11 cellular contexts compared by ENCODE assay signal in the genomic region with DNA sequence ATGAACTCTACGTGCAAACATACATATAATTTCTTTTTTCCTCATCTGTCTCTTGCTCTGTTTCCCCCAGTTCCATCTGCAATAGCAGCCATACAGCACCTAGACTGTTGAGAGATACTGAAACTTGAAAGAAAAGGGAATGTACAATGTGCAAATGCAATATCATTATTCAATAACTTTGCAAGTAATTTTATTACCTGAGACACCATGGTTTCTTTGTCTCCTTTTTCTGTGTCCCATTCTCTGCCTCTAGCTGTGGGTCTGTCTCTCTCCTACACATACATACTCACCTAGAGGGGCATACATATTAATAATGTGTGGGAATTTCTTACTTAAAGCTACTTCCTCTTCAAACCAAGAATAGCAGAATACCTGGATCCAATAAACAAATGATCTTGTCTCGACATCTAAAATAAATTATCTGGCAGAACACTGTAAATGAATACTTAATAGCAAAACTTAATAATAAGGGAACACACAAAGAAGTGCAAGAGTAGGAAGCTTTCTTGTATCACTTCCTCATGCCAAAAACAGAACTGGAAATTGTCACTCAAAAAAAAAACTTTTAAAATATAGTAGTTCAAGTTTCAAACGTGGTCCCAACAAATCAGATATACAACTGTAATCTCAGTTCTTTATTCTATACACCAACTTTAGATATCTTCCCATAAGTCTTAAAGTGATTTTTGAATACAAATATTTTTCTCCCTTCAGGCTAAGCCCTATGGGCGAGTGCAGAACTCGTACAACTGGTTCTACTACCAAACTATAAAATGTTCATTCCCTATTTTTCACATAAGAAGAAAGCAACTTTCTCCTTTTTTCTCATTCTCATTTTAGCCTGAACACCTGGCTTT.
A peak's percentile ranks its signal among the peaks of the same experiment; 100 is the strongest.
DNase-seq lines count a peak whose midpoint lies in the region; ATAC-seq and TF ChIP-seq lines count a peak whose summit lies in the region.
"Had no signal": no experiment of that assay in that cellular context is flagged by ENCODE, and none has a peak within 500 bp of the region (broad histone marks: within the 10 kb centered on the region; RNA-seq: fewer than 3 reads in every experiment).

No MANE protein-coding gene starts in this region.

- TF ChIP-seq CTCF in VCaP (conservative IDR thresholded peaks at IDR 0.05): no peak

- peaks cover 0 to 12% (median 1%) of the 10 kb centered on the region in 7 donors for H3K4me1 Mint-ChIP-seq in naive thymus-derived CD4-positive, alpha-beta T cell

- H3K4me1 ChIP-seq in naive thymus-derived CD4-positive, alpha-beta T cell (ENCODE audit: control insufficient read depth in 2 of 2, insufficient read depth in 2 of 2, low read length in 2 of 2): no peaks in the 10 kb centered on the region

- ATAC-seq in GM18505 (IDR thresholded peaks at IDR 0.05; ENCODE audit: unreplicated experiment) (peak; percentile 57), GM21367 (IDR thresholded peaks at IDR 0.05; ENCODE audit: unreplicated experiment) (peak; percentile 46), HG03066 (IDR thresholded peaks at IDR 0.05; ENCODE audit: low read depth, unreplicated experiment) (peak; percentile 63), SK-N-SH treated with all-trans-retinoic acid at 6 μM for 48 hours (no peak)
- no peak for ATAC-seq in naive thymus-derived CD4-positive, alpha-beta T cell

- H3K27ac Mint-ChIP-seq in naive thymus-derived CD4-positive, alpha-beta T cell: no peak overlapping the region
- H3K27ac Mint-ChIP-seq: activated CD4-positive, alpha-beta memory T cell treated with anti-CD3 and anti-CD28 coated beads for 36 hours had no signal

- TF ChIP-seq POLR2A in GM18505 (IDR thresholded peaks at IDR 0.05; ENCODE audit: borderline replicate concordance, extremely low read depth, insufficient read depth, insufficient read length): no peak

- peaks cover 0 to 7% (median 5%) of the 10 kb centered on the region in 5 donors for H3K27me3 Mint-ChIP-seq in naive thymus-derived CD4-positive, alpha-beta T cell

- POLR2A ChIA-PET in naive thymus-derived CD4-positive, alpha-beta T cell (lab: Charles Lee): no interaction called here

- no peaks in the 10 kb centered on the region for H3K9me3 Mint-ChIP-seq in naive thymus-derived CD4-positive, alpha-beta T cell
- H3K9me3 Mint-ChIP-seq: activated CD4-positive, alpha-beta memory T cell treated with anti-CD3 and anti-CD28 coated beads for 36 hours had no signal

- no peaks in the 10 kb centered on the region for H3K36me3 Mint-ChIP-seq in naive thymus-derived CD4-positive, alpha-beta T cell
- H3K36me3 Mint-ChIP-seq: activated CD4-positive, alpha-beta memory T cell treated with anti-CD3 and anti-CD28 coated beads for 36 hours had no signal

- intact Hi-C loops in naive thymus-derived CD4-positive, alpha-beta T cell (cut with micrococcal nuclease): no loop called here

- H3K4me3 Mint-ChIP-seq in naive thymus-derived CD4-positive, alpha-beta T cell: no peak overlapping the region
- H3K4me3 Mint-ChIP-seq: activated CD4-positive, alpha-beta memory T cell treated with anti-CD3 and anti-CD28 coated beads for 36 hours had no signal

- H3K36me3 ChIP-seq in naive thymus-derived CD4-positive, alpha-beta T cell (ENCODE audit: control insufficient read depth in 2 of 3, insufficient read depth in 3 of 3, low read length in 3 of 3): no peaks in the 10 kb centered on the region
- H3K36me3 ChIP-seq: adrenal gland had no signal

- no peaks in the 10 kb centered on the region for H3K9me3 ChIP-seq in naive thymus-derived CD4-positive, alpha-beta T cell (ENCODE audit: control insufficient read depth in 2 of 3, low read length in 3 of 3)
- H3K9me3 ChIP-seq: adrenal gland had no signal

- no peak for DNase-seq in naive thymus-derived CD4-positive, alpha-beta T cell
- DNase-seq in T-helper 9 cell: no peak
- no peak for DNase-seq in KBM-7
- DNase-seq: activated CD4-positive, alpha-beta memory T cell treated with anti-CD3 and anti-CD28 coated beads for 36 hours; adrenal gland had no signal

- H3K4me3 ChIP-seq in naive thymus-derived CD4-positive, alpha-beta T cell (ENCODE audit: low read length): no peak overlapping the region
- H3K4me3 ChIP-seq: adrenal gland had no signal

- CTCF ChIA-PET in naive thymus-derived CD4-positive, alpha-beta T cell (lab: Charles Lee): interaction anchor here (0.6 kb wide), 1 partner anchor 141 kb away, joined by 3 read pairs; no protein-coding TSS in a partner anchor

- no peaks in the 10 kb centered on the region for H3K27me3 ChIP-seq in naive thymus-derived CD4-positive, alpha-beta T cell (ENCODE audit: control insufficient read depth in 2 of 2, insufficient read depth in 2 of 2, low read length in 2 of 2)
- H3K27me3 ChIP-seq: adrenal gland had no signal

- in situ Hi-C loops in KBM-7 (cut with MboI; ENCODE audit: low pct_unique_long_range_greater_than_20kb, low sequenced_read_pairs): no loop called here

- H3K27ac ChIP-seq in VCaP: peak overlapping the region; percentile 77
- no peak overlapping the region for H3K27ac ChIP-seq in naive thymus-derived CD4-positive, alpha-beta T cell (ENCODE audit: low read depth, low read length)
- H3K27ac ChIP-seq: adrenal gland, C4-2B had no signal

TF ChIP-seq in SK-N-SH treated with all-trans-retinoic acid at 6 μM for 48 hours, 23 proteins besides CTCF, POLR2A, EP300 and RAD21:
- no peak for TF ChIP-seq ZNF70 (CRISPR knock-in tag; IDR thresholded peaks at IDR 0.05)

Comparison
In these comparisons a context has a peak if more than half of its experiments do, and no peak if none do; other contexts are left out.
1. ATAC-seq: peak in GM18505 (single experiment), GM21367 (single experiment) and HG03066 (single experiment); none in naive thymus-derived CD4-positive, alpha-beta T cell (single experiment) and SK-N-SH treated with all-trans-retinoic acid at 6 μM for 48 hours (single experiment).